In genomic region chr9:113882636-113883164, GRCh38 we compare ENCODE assay signal across 21 cellular contexts.
"Had no signal": no experiment of that assay in that cellular context is flagged by ENCODE, and none has a peak within 500 bp of the region (broad histone marks: within the 10 kb centered on the region; RNA-seq: fewer than 3 reads in every experiment).

No MANE protein-coding gene starts in this region.

- ATAC-seq: esophagus mucosa; foreskin keratinocyte; left cardiac atrium; left ventricle myocardium superior; stimulated activated effector memory CD8-positive, alpha-beta T cell treated with anti-CD3 and anti-CD28 coated beads, Interleukin-12 subunit alpha, Interleukin-12 subunit beta, amount 100 ng/mL, for 72 hours; stimulated activated naive CD8-positive, alpha-beta T cell treated with anti-CD3 and anti-CD28 coated beads, Interleukin-15, Interleukin-2, amounts not matched to agents 100 U/mL and 50 U/mL, for 24 hours had no signal

- H3K9me3 ChIP-seq: ovary, right atrium auricular region, suprapubic skin, thyroid gland had no signal

- H3K4me3 ChIP-seq: dorsolateral prefrontal cortex, hepatocyte, ovary, right atrium auricular region, suprapubic skin, thyroid gland had no signal

- H3K36me3 ChIP-seq: ovary, right atrium auricular region, suprapubic skin, thyroid gland had no signal

- H3K27me3 ChIP-seq: dorsolateral prefrontal cortex, foreskin keratinocyte, hepatocyte, ovary, right atrium auricular region, suprapubic skin, thyroid gland had no signal

- H2AFZ ChIP-seq: hepatocyte had no signal

- H3K27ac ChIP-seq: dorsolateral prefrontal cortex, foreskin keratinocyte, hepatocyte, ovary, right atrium auricular region, suprapubic skin, thyroid gland had no signal

- H3K4me2 ChIP-seq: hepatocyte had no signal

- DNase-seq: cortex of kidney; dorsolateral prefrontal cortex; effector CD8-positive, alpha-beta T cell; foreskin keratinocyte; head of caudate nucleus; kidney; left cardiac atrium; left ventricle myocardium superior; mesendoderm; naive B cell; ovary; stimulated activated CD4-positive, alpha-beta T cell treated with anti-CD3 and anti-CD28 coated beads, Interleukin-4, amount 100 ng/mL, for 1 hour; stimulated activated CD8-positive, alpha-beta memory T cell treated with anti-CD3 and anti-CD28 coated beads, Interleukin-4, amount 100 ng/mL, for 48 hours; stimulated activated naive CD8-positive, alpha-beta T cell treated with anti-CD3 and anti-CD28 coated beads, Interleukin-15, Interleukin-2, amounts not matched to agents 100 U/mL and 50 U/mL, for 24 hours; thyroid gland had no signal

- H3K9me3 Mint-ChIP-seq: naive B cell; stimulated activated effector memory CD8-positive, alpha-beta T cell treated with anti-CD3 and anti-CD28 coated beads, Interleukin-12 subunit alpha, Interleukin-12 subunit beta, amount 100 ng/mL, for 72 hours; type B pancreatic cell had no signal

- H3K27ac Mint-ChIP-seq: stimulated activated effector memory CD8-positive, alpha-beta T cell treated with anti-CD3 and anti-CD28 coated beads, Interleukin-12 subunit alpha, Interleukin-12 subunit beta, amount 100 ng/mL, for 72 hours; type B pancreatic cell had no signal

- H3K4me3 Mint-ChIP-seq: stimulated activated effector memory CD8-positive, alpha-beta T cell treated with anti-CD3 and anti-CD28 coated beads, Interleukin-12 subunit alpha, Interleukin-12 subunit beta, amount 100 ng/mL, for 72 hours; type B pancreatic cell had no signal

- H3K36me3 Mint-ChIP-seq: naive B cell; stimulated activated effector memory CD8-positive, alpha-beta T cell treated with anti-CD3 and anti-CD28 coated beads, Interleukin-12 subunit alpha, Interleukin-12 subunit beta, amount 100 ng/mL, for 72 hours had no signal

- H3K27me3 Mint-ChIP-seq: naive B cell, type B pancreatic cell had no signal
